ENCODE assay signal across 8 cellular contexts in genomic region chr20:12291386-12291785, GRCh38.
"Had no signal": no experiment of that assay in that cellular context is flagged by ENCODE, and none has a peak within 500 bp of the region (broad histone marks: within the 10 kb centered on the region; RNA-seq: fewer than 3 reads in every experiment).

No MANE protein-coding gene starts in this region.

- FAIRE-seq: G401.6, GM12878, GM12891, GM12892, GM18507, GM19239 had no signal

- DNase-seq: GDM1, GF-D8 had no signal

- H3K4me3 ChIP-seq: GM12878 had no signal

- ATAC-seq: GM12878 had no signal
